ENCODE assay signal across 13 cellular contexts in genomic region chr11:75771646-75772410, GRCh38. TPM values are rescaled to one million over a fixed set of nuclear protein-coding genes. Genes with fewer than 3 reads are reported as not detected.
DNase-seq lines count a peak whose midpoint lies in the region; FAIRE-seq and TF ChIP-seq lines count a peak whose summit lies in the region.
"Had no signal": no experiment of that assay in that cellular context is flagged by ENCODE, and none has a peak within 500 bp of the region (broad histone marks: within the 10 kb centered on the region; RNA-seq: fewer than 3 reads in every experiment).

No MANE protein-coding gene starts in this region.

- intact Hi-C loops in MCF 10A (cut with micrococcal nuclease) (no loop called here), breast epithelium (cut with DNase I; ENCODE audit: low total_unique reads) (no loop called here)

- H3K27ac ChIP-seq in breast epithelium (no peak overlapping the region), hepatocyte (no peak overlapping the region)
- H3K27ac ChIP-seq: prostate gland had no signal

- no TSS peak for BruUV-seq in MCF 10A (replicated peaks; lab: Mats Ljungman, UMichigan)

- FAIRE-seq in HTR-8/SVneo (lab: Jason Lieb, UNC), result no peak

- POLR2A ChIA-PET in MCF 10A (lab: Yijun Ruan, JAX), result interaction anchor here (1.2 to 1.3 kb wide), 2 partner anchors 22 to 45 kb away, joined by 3 read pairs; no protein-coding TSS in a partner anchor

- H2AFZ ChIP-seq in hepatocyte, result no peak overlapping the region

- H3K4me3 Mint-ChIP-seq in MCF 10A (ENCODE audit: unreplicated experiment) (no peak overlapping the region), type B pancreatic cell (no peak overlapping the region)
- H3K4me3 Mint-ChIP-seq: activated T-cell treated with anti-CD3 and anti-CD28 coated beads, Interleukin-2, amount 50 U/mL, for 4 hours; T-helper 2 cell treated with Interferon-gamma antibody and Interleukin-4, amounts not matched to agents 5 μg/mL and 100 μg/mL, for 36 hours had no signal

- H3K27me3 Mint-ChIP-seq in MCF 10A (ENCODE audit: insufficient read depth, unreplicated experiment) (no peaks in the 10 kb centered on the region), type B pancreatic cell (peaks cover 48% of the 10 kb centered on the region)

- no peaks in the 10 kb centered on the region for H3K9me3 Mint-ChIP-seq in MCF 10A (ENCODE audit: unreplicated experiment)
- H3K9me3 Mint-ChIP-seq in type B pancreatic cell, result no peaks in the 10 kb centered on the region
- H3K9me3 Mint-ChIP-seq: activated T-cell treated with anti-CD3 and anti-CD28 coated beads, Interleukin-2, amount 50 U/mL, for 4 hours; T-helper 2 cell treated with Interferon-gamma antibody and Interleukin-4, amounts not matched to agents 5 μg/mL and 100 μg/mL, for 36 hours had no signal

- H3K4me3 ChIP-seq in breast epithelium, result no peak overlapping the region
- no peak overlapping the region for H3K4me3 ChIP-seq in hepatocyte
- H3K4me3 ChIP-seq: prostate gland had no signal

- 85% methylated on average over 6 of the region's 6 CpGs for WGBS in hepatocyte (ENCODE audit: low lambda C conversion rate, missing lambda C conversion rate)

- no peaks in the 10 kb centered on the region for H3K36me3 ChIP-seq in breast epithelium
- H3K36me3 ChIP-seq in hepatocyte (replicated peaks; ENCODE audit: insufficient read depth, low read depth), result no peaks in the 10 kb centered on the region
- H3K36me3 ChIP-seq: prostate gland had no signal

- H3K9me3 ChIP-seq in breast epithelium (no peaks in the 10 kb centered on the region), hepatocyte (ENCODE audit: low read depth) (no peaks in the 10 kb centered on the region)
- H3K9me3 ChIP-seq: prostate gland had no signal

- H3K36me3 Mint-ChIP-seq in MCF 10A (ENCODE audit: insufficient read depth, unreplicated experiment), result peaks cover 6% of the 10 kb centered on the region
- H3K36me3 Mint-ChIP-seq in type B pancreatic cell, result no peaks in the 10 kb centered on the region

- CTCF ChIA-PET in MCF 10A (lab: Yijun Ruan, JAX), result no interaction called here

- peak overlapping the region; percentile 93 for H3K4me2 ChIP-seq in hepatocyte

- H3K27me3 ChIP-seq in breast epithelium (no peaks in the 10 kb centered on the region), hepatocyte (no peaks in the 10 kb centered on the region)

- in situ Hi-C loops in ACHN (cut with HindIII; ENCODE audit: low pct_ligation_motif_present, low pct_unique_long_range_greater_than_20kb, low sequenced_read_pairs), result no loop called here

- H3K4me1 Mint-ChIP-seq in MCF 10A (ENCODE audit: insufficient read depth, unreplicated experiment), result peaks cover 37% of the 10 kb centered on the region
- peaks cover 15% of the 10 kb centered on the region for H3K4me1 Mint-ChIP-seq in type B pancreatic cell (ENCODE audit: unreplicated experiment)

- TF ChIP-seq CTCF in MCF 10A (IDR thresholded peaks at IDR 0.05; ENCODE audit: unreplicated experiment) (no peak), breast epithelium (IDR thresholded peaks at IDR 0.05) (no peak), hepatocyte (IDR thresholded peaks at IDR 0.05; ENCODE audit: poor library complexity) (no peak), type B pancreatic cell (conservative IDR thresholded peaks at IDR 0.05) (no peak)

- H4K20me1 ChIP-seq in hepatocyte (ENCODE audit: insufficient read depth, poor library complexity, severe bottlenecking), result no peaks in the 10 kb centered on the region

- peaks cover 9% of the 10 kb centered on the region for H3K79me2 ChIP-seq in hepatocyte

- DNase-seq in MCF 10A (ENCODE audit: unreplicated experiment), result peak; percentile 94
- DNase-seq in breast epithelium (ENCODE audit: low spot score in 2 of 2), result no peak
- peak; percentile 58 for DNase-seq in T1000 (lab: John Stamatoyannopoulos, UW)
- DNase-seq in hepatocyte (ENCODE audit: low spot score), result peak; percentile 47
- DNase-seq in type B pancreatic cell (ENCODE audit: extremely low spot score, unreplicated experiment), result no peak
- no peak for DNase-seq in ecto neural progenitor cell (ENCODE audit: low spot score)
- no peak for DNase-seq in HTR-8/SVneo (ENCODE audit: insufficient read length, low spot score)
- DNase-seq in ACHN, result no peak
- DNase-seq: activated T-cell treated with anti-CD3 and anti-CD28 coated beads, Interleukin-2, amount 50 U/mL, for 4 hours; NCI-H526 treated with DMSO at 0.1 percent for 48 hours had no signal

- H3K4me1 ChIP-seq in breast epithelium (peaks cover 0 to 10% of the 10 kb centered on the region in 2 donors), hepatocyte (ENCODE audit: insufficient read depth) (peaks cover 6% of the 10 kb centered on the region)
- H3K4me1 ChIP-seq: prostate gland had no signal

- H3K27ac Mint-ChIP-seq in MCF 10A (ENCODE audit: low read depth, unreplicated experiment), result peak overlapping the region; percentile 32
- peak overlapping the region; percentile 48 for H3K27ac Mint-ChIP-seq in type B pancreatic cell
- H3K27ac Mint-ChIP-seq: T-helper 2 cell treated with Interferon-gamma antibody and Interleukin-4, amounts not matched to agents 5 μg/mL and 100 μg/mL, for 36 hours had no signal

- H3K9me2 ChIP-seq in hepatocyte (replicated peaks; ENCODE audit: insufficient read depth), result no peaks in the 10 kb centered on the region

- no peak for TF ChIP-seq POLR2A in breast epithelium (IDR thresholded peaks at IDR 0.05)

RNA-seq across cellular contexts. Expression of gene DGAT2, which starts 3.2 kb away (rescaled TPM):
- 6.4 and 7.3 TPM in 2 replicates for total RNA-seq in MCF 10A (2022)
- 100 to 1,000 TPM in 1 of 3 donors, 10 to 100 TPM in 2; 26.2 to 134 (median 36.1) TPM for total RNA-seq in breast epithelium
- 52.6 and 60.5 TPM in 2 replicates for total RNA-seq in hepatocyte
- polyA plus RNA-seq in hepatocyte, result 27.5 and 55.6 TPM in 2 replicates
- total RNA-seq in type B pancreatic cell (ENCODE audit: low replicate concordance), result 5.9 and 11.2 TPM in 2 replicates

RNA-seq across cellular contexts. Expression of gene UVRAG, which starts 43.2 kb away (rescaled TPM):
- 12.4 and 16.1 TPM in 2 replicates for total RNA-seq in MCF 10A (2022)
- 10 to 100 TPM; 43.3 to 73.0 (median 48.9) TPM for total RNA-seq in breast epithelium
- total RNA-seq in hepatocyte, result 25.2 and 36.5 TPM in 2 replicates
- polyA plus RNA-seq in hepatocyte, result 15.3 and 21.1 TPM in 2 replicates
- 20.7 and 29.5 TPM in 2 replicates for total RNA-seq in type B pancreatic cell (ENCODE audit: low replicate concordance)

RNA-seq across cellular contexts. Expression of gene MOGAT2, which starts 54.2 kb away (rescaled TPM):
- total RNA-seq in MCF 10A (2022), result not detected in 2 replicates
- total RNA-seq in breast epithelium, result 1 to 10 TPM in 2 of 3 donors, under 1 TPM in 1; 0.32 to 7.3 (median 1.3) TPM
- 2.4 and 3.2 TPM in 2 replicates for total RNA-seq in hepatocyte
- 0.84 and 2.9 TPM in 2 replicates for polyA plus RNA-seq in hepatocyte
- 1.2 and 2.2 TPM in 2 replicates for total RNA-seq in type B pancreatic cell (ENCODE audit: low replicate concordance)
- total RNA-seq: A673 had no signal

Comparison
In these comparisons a context has a peak if more than half of its experiments do, and no peak if none do; other contexts are left out.
1. DNase-seq: peak in MCF 10A (single experiment), T1000 (single experiment) and hepatocyte (single experiment); none in breast epithelium (0 of 2), type B pancreatic cell (single experiment), ecto neural progenitor cell (single experiment), HTR-8/SVneo (single experiment) and ACHN (single experiment).